Comparison of ENCODE assay signal across 8 cellular contexts in the genomic region with DNA sequence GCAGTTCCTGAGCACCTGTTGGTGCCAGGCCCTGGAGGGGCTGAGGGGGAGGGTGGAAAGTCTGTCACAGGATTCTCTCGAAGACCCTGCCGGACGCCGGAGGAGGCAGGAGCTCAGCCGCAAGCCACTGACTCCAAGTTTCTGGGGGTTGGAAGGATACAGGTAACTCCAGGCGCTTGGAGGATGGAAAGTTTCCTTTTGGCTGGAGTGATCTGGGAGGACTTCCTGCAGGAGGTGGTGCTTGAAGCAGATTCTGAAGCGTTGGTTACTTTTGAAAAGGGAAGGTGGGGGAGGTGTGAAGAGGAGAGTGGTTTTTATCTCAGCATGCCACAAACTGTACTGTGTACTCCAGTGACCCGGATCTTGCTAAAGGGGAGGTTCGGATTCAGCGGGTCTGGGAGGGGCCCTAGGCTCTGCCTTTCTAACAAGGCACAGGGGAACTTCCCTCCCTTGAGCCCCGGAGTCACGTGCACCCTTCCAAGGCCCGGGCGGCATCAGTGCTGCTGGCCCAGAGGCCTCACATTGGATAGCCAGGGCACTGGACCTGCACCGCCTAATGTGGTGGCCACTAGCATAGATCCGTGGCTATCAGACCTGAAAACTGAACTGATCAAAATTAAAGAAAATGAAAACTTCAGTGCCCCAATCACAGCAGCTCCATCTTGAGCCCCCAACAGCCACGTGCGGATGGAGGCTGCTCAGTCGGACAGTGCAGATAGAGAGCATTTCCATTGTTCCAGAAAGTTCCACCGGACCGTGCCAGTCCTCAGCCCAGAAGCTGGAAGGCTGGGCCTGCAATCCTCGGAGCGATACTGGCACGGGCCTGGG. TPM values are rescaled to one million over a fixed set of nuclear protein-coding genes. Genes with fewer than 3 reads are reported as not detected.
DNase-seq lines count a peak whose midpoint lies in the region; ATAC-seq and TF ChIP-seq lines count a peak whose summit lies in the region.

No MANE protein-coding gene starts in this region.

- H3K9me3 Mint-ChIP-seq in activated CD4-positive, alpha-beta T cell treated with anti-CD3 and anti-CD28 coated beads, Interleukin-2, amount 10 ng/mL, durations not matched to agents 7 days and 5 days = no peaks in the 10 kb centered on the region
- H3K9me3 Mint-ChIP-seq in activated B cell treated with CpG ODN at 0.5 μM for 24 hours = no peaks in the 10 kb centered on the region
- H3K9me3 Mint-ChIP-seq in naive thymus-derived CD4-positive, alpha-beta T cell = peaks cover 0 to 15% (median 6%) of the 10 kb centered on the region in 11 donors

- CTCF ChIA-PET in activated CD4-positive, alpha-beta T cell treated with anti-CD3 and anti-CD28 coated beads, Interleukin-2, amount 10 ng/mL, durations not matched to agents 7 days and 5 days (lab: Charles Lee) = no interaction called here
- CTCF ChIA-PET in activated B cell treated with CpG ODN at 0.5 μM for 24 hours (lab: Charles Lee) = interaction anchor here (0.7 kb wide), 1 partner anchor 10 kb away, joined by 4 read pairs; no protein-coding TSS in a partner anchor
- CTCF ChIA-PET in naive thymus-derived CD4-positive, alpha-beta T cell (lab: Charles Lee) = interaction anchor here (0.6 kb wide), 1 partner anchor 39 kb away, joined by 3 read pairs; no protein-coding TSS in a partner anchor

- peaks cover 0 to 19% (median 10%) of the 10 kb centered on the region in 3 experiments for H3K9me3 ChIP-seq in naive thymus-derived CD4-positive, alpha-beta T cell (ENCODE audit: control insufficient read depth in 2 of 3, low read length in 3 of 3)

- H3K27me3 ChIP-seq in naive thymus-derived CD4-positive, alpha-beta T cell (ENCODE audit: control insufficient read depth in 2 of 2, insufficient read depth in 2 of 2, low read length in 2 of 2) = no peaks in the 10 kb centered on the region

- H3K4me1 ChIP-seq in naive thymus-derived CD4-positive, alpha-beta T cell (ENCODE audit: control insufficient read depth in 2 of 2, insufficient read depth in 2 of 2, low read length in 2 of 2) = peaks cover 18 to 51% of the 10 kb centered on the region in 2 donors

- peaks cover 13% of the 10 kb centered on the region for H3K36me3 Mint-ChIP-seq in activated CD4-positive, alpha-beta T cell treated with anti-CD3 and anti-CD28 coated beads, Interleukin-2, amount 10 ng/mL, durations not matched to agents 7 days and 5 days (ENCODE audit: low read depth)
- H3K36me3 Mint-ChIP-seq in activated B cell treated with CpG ODN at 0.5 μM for 24 hours (ENCODE audit: low read depth) = peaks cover 5% of the 10 kb centered on the region
- peaks cover 0 to 20% (median 8%) of the 10 kb centered on the region in 5 donors for H3K36me3 Mint-ChIP-seq in naive thymus-derived CD4-positive, alpha-beta T cell

- H3K4me1 Mint-ChIP-seq in activated CD4-positive, alpha-beta T cell treated with anti-CD3 and anti-CD28 coated beads, Interleukin-2, amount 10 ng/mL, durations not matched to agents 7 days and 5 days = peaks cover 48% of the 10 kb centered on the region
- peaks cover 77% of the 10 kb centered on the region for H3K4me1 Mint-ChIP-seq in activated B cell treated with CpG ODN at 0.5 μM for 24 hours
- peaks cover 44 to 68% (median 55%) of the 10 kb centered on the region in 7 donors for H3K4me1 Mint-ChIP-seq in naive thymus-derived CD4-positive, alpha-beta T cell

- H3K27ac Mint-ChIP-seq in activated CD4-positive, alpha-beta T cell treated with anti-CD3 and anti-CD28 coated beads, Interleukin-2, amount 10 ng/mL, durations not matched to agents 7 days and 5 days = peak overlapping the region; percentile 67
- H3K27ac Mint-ChIP-seq in activated B cell treated with CpG ODN at 0.5 μM for 24 hours = peak overlapping the region; percentile 82
- H3K27ac Mint-ChIP-seq in naive thymus-derived CD4-positive, alpha-beta T cell = peak overlapping the region in 2 of 9 donors; percentile 68 to 81

- peak overlapping the region; percentile 14 for H3K4me3 ChIP-seq in naive thymus-derived CD4-positive, alpha-beta T cell (ENCODE audit: low read length)

- intact Hi-C loops in activated B cell treated with CpG ODN at 0.5 μM for 24 hours (cut with micrococcal nuclease) = loop anchor here (1.0 to 5.0 kb wide), 2 partner anchors 16 to 34 kb away; no protein-coding TSS in a partner anchor
- intact Hi-C loops in naive thymus-derived CD4-positive, alpha-beta T cell (cut with micrococcal nuclease) = loop anchor here in 1 of 2 donors (2.0 kb wide), 1 partner anchor 14 kb away; no protein-coding TSS in a partner anchor

- POLR2A ChIA-PET in activated CD4-positive, alpha-beta T cell treated with anti-CD3 and anti-CD28 coated beads, Interleukin-2, amount 10 ng/mL, durations not matched to agents 7 days and 5 days (lab: Charles Lee) = no interaction called here
- POLR2A ChIA-PET in activated B cell treated with CpG ODN at 0.5 μM for 24 hours (lab: Charles Lee) = interaction anchor here (1.4 to 9.2 kb wide), 4 partner anchors 12 to 41 kb away, joined by 5 to 84 read pairs (median 14); no protein-coding TSS in a partner anchor
- POLR2A ChIA-PET in naive thymus-derived CD4-positive, alpha-beta T cell (lab: Charles Lee) = interaction anchor here (0.7 kb wide), 1 partner anchor 466 kb away, joined by 3 read pairs; no protein-coding TSS in a partner anchor

- H3K27me3 Mint-ChIP-seq in activated CD4-positive, alpha-beta T cell treated with anti-CD3 and anti-CD28 coated beads, Interleukin-2, amount 10 ng/mL, durations not matched to agents 7 days and 5 days = no peaks in the 10 kb centered on the region
- H3K27me3 Mint-ChIP-seq in activated B cell treated with CpG ODN at 0.5 μM for 24 hours = no peaks in the 10 kb centered on the region
- no peaks in the 10 kb centered on the region for H3K27me3 Mint-ChIP-seq in naive thymus-derived CD4-positive, alpha-beta T cell

- H3K36me3 ChIP-seq in naive thymus-derived CD4-positive, alpha-beta T cell (ENCODE audit: control insufficient read depth in 2 of 3, insufficient read depth in 3 of 3, low read length in 3 of 3) = peaks cover 0 to 3% (median 0%) of the 10 kb centered on the region in 3 experiments

- H3K4me3 Mint-ChIP-seq in activated CD4-positive, alpha-beta T cell treated with anti-CD3 and anti-CD28 coated beads, Interleukin-2, amount 10 ng/mL, durations not matched to agents 7 days and 5 days = no peak overlapping the region
- H3K4me3 Mint-ChIP-seq in activated B cell treated with CpG ODN at 0.5 μM for 24 hours = peak overlapping the region; percentile 70
- H3K4me3 Mint-ChIP-seq in naive thymus-derived CD4-positive, alpha-beta T cell = peak overlapping the region in 9 of 10 donors; percentile 1 to 71 (median 45)

- no peak for TF ChIP-seq CTCF in activated B cell treated with CpG ODN at 0.5 μM for 24 hours (IDR thresholded peaks at IDR 0.05)

- no peak overlapping the region for H3K27ac ChIP-seq in naive thymus-derived CD4-positive, alpha-beta T cell (ENCODE audit: low read depth, low read length)

- ATAC-seq in HG03196 (IDR thresholded peaks at IDR 0.05; ENCODE audit: unreplicated experiment) (peak; percentile 37), activated B cell treated with CpG ODN at 0.5 μM for 24 hours (ENCODE audit: low read depth) (peak; percentile 70)
- peak; percentile 83 for ATAC-seq in naive thymus-derived CD4-positive, alpha-beta T cell

- peak; percentile 35 for DNase-seq in activated CD4-positive, alpha-beta T cell treated with anti-CD3 and anti-CD28 coated beads, Interleukin-2, amount 10 ng/mL, durations not matched to agents 7 days and 5 days
- DNase-seq in activated CD4-positive, alpha-beta T cell treated with anti-CD3 and anti-CD28 coated beads for 4 hours = no peak
- DNase-seq in activated B cell treated with CpG ODN at 0.5 μM for 24 hours (peak; percentile 43), hypothalamus (lab: John Stamatoyannopoulos, UW) (no peak), cerebellar cortex (ENCODE audit: low spot score) (no peak), ecto neural progenitor cell (ENCODE audit: low spot score) (no peak)
- DNase-seq in naive thymus-derived CD4-positive, alpha-beta T cell = peak in 2 of 9 donors; percentile 22 to 25

RNA-seq across cellular contexts. Expression of a gene that starts 42.2 kb away (rescaled TPM):
- 10 to 100 TPM; 25.7 to 27.3 TPM for total RNA-seq in activated CD4-positive, alpha-beta T cell treated with anti-CD3 and anti-CD28 coated beads, Interleukin-2, amount 10 ng/mL, durations not matched to agents 7 days and 5 days
- 37.8 and 48.3 TPM in 2 replicates for total RNA-seq in activated B cell treated with CpG ODN at 0.5 μM for 24 hours
- 10 to 100 TPM in 4 of 5 experiments, 1 to 10 TPM in 1; 8.7 to 69.2 (median 33.3) TPM for total RNA-seq in naive thymus-derived CD4-positive, alpha-beta T cell
- under 1 TPM; 0.18 to 0.37 TPM for polyA plus RNA-seq in naive thymus-derived CD4-positive, alpha-beta T cell

Comparison
In these comparisons a context has a peak if more than half of its experiments do, and no peak if none do; other contexts are left out.
1. DNase-seq: peak in activated CD4-positive, alpha-beta T cell treated with anti-CD3 and anti-CD28 coated beads, Interleukin-2, amount 10 ng/mL, durations not matched to agents 7 days and 5 days (single experiment) and activated B cell treated with CpG ODN at 0.5 μM for 24 hours (single experiment); none in activated CD4-positive, alpha-beta T cell treated with anti-CD3 and anti-CD28 coated beads for 4 hours (0 of 2), hypothalamus (0 of 51), cerebellar cortex (single experiment) and ecto neural progenitor cell (single experiment).
2. Peak in every context shown above with its lines, with median percentiles within 50 percentile points of each other: ATAC-seq.